Comparison of ENCODE assay signal across 28 cellular contexts in genomic region chr20:43565758-43566104, GRCh38. TPM values are rescaled to one million over a fixed set of nuclear protein-coding genes. Genes with fewer than 3 reads are reported as not detected.
"Had no signal": no experiment of that assay in that cellular context is flagged by ENCODE, and none has a peak within 500 bp of the region (broad histone marks: within the 10 kb centered on the region; RNA-seq: fewer than 3 reads in every experiment).

No MANE protein-coding gene starts in this region.

- DNase-seq: activated CD4-positive, alpha-beta T cell treated with anti-CD3 and anti-CD28 coated beads for 48 hours; activated CD4-positive, alpha-beta T cell treated with anti-CD3 and anti-CD28 coated beads, Interleukin-2, amount 50 U/mL, for 48 hours; activated CD8-positive, alpha-beta memory T cell treated with anti-CD3 and anti-CD28 coated beads for 24 hours; activated effector memory CD4-positive, alpha-beta T cell treated with anti-CD3 and anti-CD28 coated beads, Interleukin-2, amount 50 U/mL, for 16 hours; activated naive CD4-positive, alpha-beta T cell treated with anti-CD3 and anti-CD28 coated beads for 36 hours; activated naive CD8-positive, alpha-beta T cell treated with anti-CD3 and anti-CD28 coated beads for 36 hours; adrenal gland; dermis blood vessel endothelial cell; effector CD8-positive, alpha-beta T cell; esophagus squamous epithelium; foreskin melanocyte; kidney glomerular epithelial cell; left ventricle myocardium superior; mammary epithelial cell; naive thymus-derived CD8-positive, alpha-beta T cell; right cardiac atrium; stimulated activated CD4-positive, alpha-beta T cell treated with anti-CD3 and anti-CD28 coated beads, Interleukin-2, amount 100 ng/mL, for 48 hours; stimulated activated naive CD4-positive, alpha-beta T cell treated with Interleukin-2 at 50 U/mL for 16 hours; T-helper 17 cell; T1000; uterus; WERI-Rb-1 had no signal

- H3K27me3 ChIP-seq: adrenal gland, ascending aorta, cardiac muscle cell, esophagus squamous epithelium, uterus had no signal

- ATAC-seq: activated CD4-positive, CD25-positive, alpha-beta regulatory T cell treated with anti-CD3 and anti-CD28 coated beads, Interleukin-2, amount 50 U/mL, for 24 hours; left ventricle myocardium superior; naive thymus-derived CD8-positive, alpha-beta T cell; right cardiac atrium; T-helper 17 cell had no signal

- H3K9me3 ChIP-seq: adrenal gland, ascending aorta, esophagus squamous epithelium, uterus had no signal

- H3K4me1 ChIP-seq: adrenal gland, ascending aorta, esophagus squamous epithelium, parathyroid adenoma, uterus had no signal

- H3K36me3 ChIP-seq: adrenal gland, ascending aorta, cardiac muscle cell, esophagus squamous epithelium, uterus, WERI-Rb-1 had no signal

- H3K27ac ChIP-seq: adrenal gland, ascending aorta, epithelial cell of prostate, esophagus squamous epithelium, parathyroid adenoma, uterus, WERI-Rb-1 had no signal

- H3K4me3 ChIP-seq: adrenal gland, ascending aorta, cardiac muscle cell, esophagus squamous epithelium, uterus had no signal

- H2AFZ ChIP-seq: parathyroid adenoma had no signal

- H3K9ac ChIP-seq: parathyroid adenoma had no signal

RNA-seq across cellular contexts. Expression of gene SGK2, which starts 6.9 kb away (rescaled TPM):
- total RNA-seq: occipital lobe had no signal
- polyA plus RNA-seq: cardiac muscle cell; mammary epithelial cell; naive thymus-derived CD8-positive, alpha-beta T cell had no signal
